Comparison of ENCODE assay signal across 18 cellular contexts in genomic region chr5:6176294-6176693, GRCh38.
DNase-seq lines count a peak whose midpoint lies in the region; ATAC-seq and TF ChIP-seq lines count a peak whose summit lies in the region.
"Had no signal": no experiment of that assay in that cellular context is flagged by ENCODE, and none has a peak within 500 bp of the region (broad histone marks: within the 10 kb centered on the region; RNA-seq: fewer than 3 reads in every experiment).

No MANE protein-coding gene starts in this region.

- TF ChIP-seq CTCF in PC-3 (conservative IDR thresholded peaks at IDR 0.05; ENCODE audit: low read depth, low read length) (no peak), neural cell (IDR thresholded peaks at IDR 0.05; ENCODE audit: poor library complexity, severe bottlenecking) (no peak), Calu3 (IDR thresholded peaks at IDR 0.05; ENCODE audit: unreplicated experiment) (no peak)

- peak; percentile 52 for ATAC-seq in GM18868 (IDR thresholded peaks at IDR 0.05; ENCODE audit: unreplicated experiment)
- ATAC-seq in PC-3 = no peak
- no peak for ATAC-seq in GM21619 (IDR thresholded peaks at IDR 0.05; ENCODE audit: unreplicated experiment)

- peak; percentile 15 for TF ChIP-seq RAD21 in neural cell (conservative IDR thresholded peaks at IDR 0.05)

- no peak overlapping the region for H3K27ac ChIP-seq in PC-3 (ENCODE audit: low read length)
- peak overlapping the region; percentile 15 for H3K27ac ChIP-seq in neural cell (ENCODE audit: low read length)
- H3K27ac ChIP-seq: GM23248, HL-60, SK-N-MC had no signal

- intact Hi-C loops in PC-3 (cut with micrococcal nuclease) = no loop called here
- intact Hi-C loops in Calu3 (cut with micrococcal nuclease; ENCODE audit: unreplicated experiment) = no loop called here

- H3K4me3 ChIP-seq in PC-3 (ENCODE audit: low read length) (no peak overlapping the region), neural cell (ENCODE audit: low read length) (no peak overlapping the region)
- H3K4me3 ChIP-seq: GM23248, SK-N-MC had no signal

- TF ChIP-seq EP300 in neural cell (conservative IDR thresholded peaks at IDR 0.05; ENCODE audit: poor library complexity, severe bottlenecking) = peak; percentile 83

- H3K36me3 ChIP-seq in PC-3 (ENCODE audit: low read depth, low read length) (no peaks in the 10 kb centered on the region), neural cell (ENCODE audit: insufficient read depth, low read length) (no peaks in the 10 kb centered on the region)

- no peaks in the 10 kb centered on the region for H3K9me3 ChIP-seq in PC-3 (ENCODE audit: low read length)
- H3K9me3 ChIP-seq in neural cell (ENCODE audit: low read length) = no peaks in the 10 kb centered on the region

- CTCF ChIA-PET in PC-3 (lab: Charles Lee) (no interaction called here), Calu3 (lab: Charles Lee) (no interaction called here)

- BruUV-seq in PC-3 (replicated peaks; lab: Mats Ljungman, UMichigan) (no TSS peak), Calu3 (replicated peaks; lab: Mats Ljungman, UMichigan) (no TSS peak)

- no peaks in the 10 kb centered on the region for H4K20me1 ChIP-seq in PC-3 (ENCODE audit: low read length)
- H4K20me1 ChIP-seq in neural cell (ENCODE audit: insufficient read depth) = no peaks in the 10 kb centered on the region

- POLR2A ChIA-PET in PC-3 (lab: Charles Lee; ENCODE audit: unreplicated experiment) = no interaction called here

- H3K79me2 ChIP-seq in PC-3 (ENCODE audit: low read length) = no peaks in the 10 kb centered on the region
- H3K79me2 ChIP-seq in neural cell (replicated peaks; ENCODE audit: insufficient read depth, low read length) = no peaks in the 10 kb centered on the region

- no peak overlapping the region for H3K27ac Mint-ChIP-seq in Calu3 (ENCODE audit: unreplicated experiment)
- H3K27ac Mint-ChIP-seq: CD4-positive, CD25-positive, alpha-beta regulatory T cell had no signal

- H3K4me3 Mint-ChIP-seq in Calu3 (ENCODE audit: low read depth, unreplicated experiment) = no peak overlapping the region
- H3K4me3 Mint-ChIP-seq: CD4-positive, CD25-positive, alpha-beta regulatory T cell had no signal

- no peaks in the 10 kb centered on the region for H3K4me1 Mint-ChIP-seq in Calu3 (ENCODE audit: low read depth, unreplicated experiment)
- H3K4me1 Mint-ChIP-seq: CD4-positive, CD25-positive, alpha-beta regulatory T cell had no signal

- no peaks in the 10 kb centered on the region for H3F3A ChIP-seq in PC-3 (ENCODE audit: low read length, unreplicated experiment)
- no peaks in the 10 kb centered on the region for H3F3A ChIP-seq in neural cell (ENCODE audit: insufficient read depth, low read length, poor library complexity, severe bottlenecking)

- H3K9me3 Mint-ChIP-seq in Calu3 (ENCODE audit: low read depth, unreplicated experiment) = peaks cover 3% of the 10 kb centered on the region

- H3K9ac ChIP-seq in PC-3 (ENCODE audit: low read length) (no peak overlapping the region), neural cell (ENCODE audit: low read length) (no peak overlapping the region)
- H3K9ac ChIP-seq: GM23248 had no signal

- H3K9me2 ChIP-seq in PC-3 (replicated peaks; ENCODE audit: low read length) (no peaks in the 10 kb centered on the region), neural cell (ENCODE audit: insufficient read depth, low read length) (no peaks in the 10 kb centered on the region)

- H3K4me2 ChIP-seq in PC-3 (ENCODE audit: low read length) (no peak overlapping the region), neural cell (ENCODE audit: low read length) (no peak overlapping the region)

- peak overlapping the region; percentile 36 for H2AFZ ChIP-seq in PC-3 (ENCODE audit: low read length)
- no peak overlapping the region for H2AFZ ChIP-seq in neural cell (ENCODE audit: low read depth, low read length)
- H2AFZ ChIP-seq: GM23248 had no signal

- H3K27me3 Mint-ChIP-seq in Calu3 (ENCODE audit: unreplicated experiment) = peaks cover 13% of the 10 kb centered on the region

- DNase-seq in NCI-H2029 treated with DMSO at 0.1 percent for 48 hours (lab: John Stamatoyannopoulos, UW) (peak; percentile 10), PC-3 (no peak), ureter (ENCODE audit: low spot score) (no peak), GOT3 (lab: John Stamatoyannopoulos, UW) (no peak), Calu3 (no peak)
- DNase-seq: ACHN; CD4-positive, CD25-positive, alpha-beta regulatory T cell; DND-41; GF-D8; GM23248; NCI-H1105 treated with DMSO at 0.1 percent for 48 hours; NCI-H187; T-helper 1 cell had no signal

- H3K27me3 ChIP-seq in PC-3 (ENCODE audit: low read length) (no peaks in the 10 kb centered on the region), neural cell (ENCODE audit: insufficient read depth, low read depth, low read length) (no peaks in the 10 kb centered on the region)

- peaks cover 8% of the 10 kb centered on the region; the same call in 1 of the 2 replicates for H3K4me1 ChIP-seq in PC-3 (ENCODE audit: insufficient read depth, low read length)

- H3K36me3 Mint-ChIP-seq in Calu3 (ENCODE audit: insufficient read depth, unreplicated experiment) = no peaks in the 10 kb centered on the region
- H3K36me3 Mint-ChIP-seq: CD4-positive, CD25-positive, alpha-beta regulatory T cell had no signal

TF ChIP-seq in neural cell, 6 proteins besides CTCF, POLR2A, EP300 and RAD21:
- TF ChIP-seq MXI1 (conservative IDR thresholded peaks at IDR 0.05; ENCODE audit: poor library complexity, severe bottlenecking) = no peak
- no peak for TF ChIP-seq SMC3 (conservative IDR thresholded peaks at IDR 0.05; ENCODE audit: poor library complexity)
- TF ChIP-seq REST (IDR thresholded peaks at IDR 0.05; ENCODE audit: borderline replicate concordance) = no peak
- TF ChIP-seq EZH2 (IDR thresholded peaks at IDR 0.05; ENCODE audit: borderline replicate concordance, insufficient read depth, low read length, poor library complexity, severe bottlenecking) = no peak
- TF ChIP-seq TAF1 (IDR thresholded peaks at IDR 0.05; ENCODE audit: low read depth) = no peak
- no peak for TF ChIP-seq POLR2AphosphoS5 (IDR thresholded peaks at IDR 0.05)
